20 cellular contexts compared by ENCODE assay signal in the genomic region with DNA sequence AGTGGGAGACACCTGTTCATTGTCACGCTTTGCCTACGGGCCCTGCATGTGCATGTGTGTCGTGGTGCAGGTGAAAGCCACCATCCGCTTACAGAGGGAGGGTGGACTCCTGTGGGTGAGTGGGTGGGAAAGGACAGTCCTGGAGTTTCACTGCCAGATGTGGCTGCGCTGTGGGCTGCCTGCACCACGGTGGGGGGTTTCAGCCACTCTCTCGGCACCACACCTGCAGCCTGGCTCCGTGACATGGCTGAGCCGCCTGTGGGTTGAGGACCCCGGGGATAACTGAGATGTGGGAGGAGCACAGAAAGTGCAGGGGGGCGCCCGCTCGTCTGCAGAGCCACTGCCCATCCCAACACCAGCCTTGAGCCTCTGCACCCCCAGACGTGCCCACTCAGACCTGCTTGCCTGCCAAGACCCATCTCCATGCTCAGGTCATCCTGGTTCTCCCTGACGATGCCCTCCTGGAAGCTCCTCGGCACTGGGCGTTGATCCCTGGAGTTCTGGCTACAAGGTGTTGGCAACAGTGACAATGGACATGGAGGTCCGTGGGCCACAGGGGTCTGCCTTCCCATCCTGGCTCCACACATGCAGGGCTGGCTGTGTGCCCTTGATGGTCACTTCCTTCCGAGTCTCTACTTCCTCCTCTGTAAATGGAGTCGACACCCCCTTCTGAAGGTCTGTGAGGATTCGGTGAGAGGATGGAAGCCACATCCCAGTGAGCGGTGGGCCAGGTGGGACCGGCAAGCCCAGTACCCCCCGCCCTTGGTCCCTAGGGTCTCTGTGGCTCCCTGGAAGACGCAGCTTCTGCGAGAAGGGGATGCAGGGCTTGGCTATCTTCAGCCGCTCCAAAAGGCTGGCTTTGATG.
"Had no signal": no experiment of that assay in that cellular context is flagged by ENCODE, and none has a peak within 500 bp of the region (broad histone marks: within the 10 kb centered on the region; RNA-seq: fewer than 3 reads in every experiment).

No MANE protein-coding gene starts in this region.

- H3K27ac Mint-ChIP-seq: activated naive CD8-positive, alpha-beta T cell treated with anti-CD3 and anti-CD28 coated beads, Interleukin-2, amount 10 ng/mL, durations not matched to agents 7 days and 5 days had no signal

- H3K36me3 ChIP-seq: left ventricle myocardium inferior, pancreas, thyroid gland, WERI-Rb-1 had no signal

- H3K9me3 ChIP-seq: body of pancreas, left ventricle myocardium inferior, pancreas, thyroid gland had no signal

- H3K4me3 Mint-ChIP-seq: activated naive CD8-positive, alpha-beta T cell treated with anti-CD3 and anti-CD28 coated beads, Interleukin-2, amount 10 ng/mL, durations not matched to agents 7 days and 5 days; neural crest cell had no signal

- H3K4me1 ChIP-seq: body of pancreas, left ventricle myocardium inferior, pancreas, thyroid gland had no signal

- H3K36me3 Mint-ChIP-seq: activated naive CD8-positive, alpha-beta T cell treated with anti-CD3 and anti-CD28 coated beads, Interleukin-2, amount 10 ng/mL, durations not matched to agents 7 days and 5 days had no signal

- DNase-seq: activated CD4-positive, alpha-beta T cell treated with anti-CD3 and anti-CD28 coated beads for 1 hour; activated CD8-positive, alpha-beta memory T cell treated with anti-CD3 and anti-CD28 coated beads for 24 hours; activated CD8-positive, alpha-beta memory T cell treated with anti-CD3 and anti-CD28 coated beads, Interleukin-2, amount 50 U/mL, for 48 hours; activated naive CD8-positive, alpha-beta T cell treated with anti-CD3 and anti-CD28 coated beads, Interleukin-2, amount 10 ng/mL, durations not matched to agents 7 days and 5 days; body of pancreas; erythroblast; hypothalamus; left ventricle myocardium inferior; stimulated activated CD8-positive, alpha-beta memory T cell treated with anti-CD3 and anti-CD28 coated beads, Interleukin-4, amount 100 ng/mL, for 48 hours; stimulated activated naive CD4-positive, alpha-beta T cell; SW 1271; T-helper 2 cell; thyroid gland; WERI-Rb-1 had no signal

- FAIRE-seq: colon, endometrium, frontal cortex, pancreas, urothelium cell line had no signal

- H3K4me3 ChIP-seq: body of pancreas, left ventricle myocardium inferior, pancreas, thyroid gland had no signal

- H3K27ac ChIP-seq: body of pancreas, left ventricle myocardium inferior, pancreas, thyroid gland, WERI-Rb-1 had no signal

- H3K27me3 ChIP-seq: thyroid gland had no signal

- H3K9me3 Mint-ChIP-seq: activated naive CD8-positive, alpha-beta T cell treated with anti-CD3 and anti-CD28 coated beads, Interleukin-2, amount 10 ng/mL, durations not matched to agents 7 days and 5 days; neural crest cell had no signal

- H3K27me3 Mint-ChIP-seq: activated naive CD8-positive, alpha-beta T cell treated with anti-CD3 and anti-CD28 coated beads, Interleukin-2, amount 10 ng/mL, durations not matched to agents 7 days and 5 days had no signal

- ATAC-seq: body of pancreas, pancreas had no signal

- H3K4me1 Mint-ChIP-seq: activated naive CD8-positive, alpha-beta T cell treated with anti-CD3 and anti-CD28 coated beads, Interleukin-2, amount 10 ng/mL, durations not matched to agents 7 days and 5 days had no signal
